In genomic region chr2:113277474-113278072, GRCh38 we compare ENCODE assay signal across 12 cellular contexts. TPM values are rescaled to one million over a fixed set of nuclear protein-coding genes. Genes with fewer than 3 reads are reported as not detected.
A peak's percentile ranks its signal among the peaks of the same experiment; 100 is the strongest.
DNase-seq lines count a peak whose midpoint lies in the region; ATAC-seq, FAIRE-seq and TF ChIP-seq lines count a peak whose summit lies in the region.
"Had no signal": no experiment of that assay in that cellular context is flagged by ENCODE, and none has a peak within 500 bp of the region (broad histone marks: within the 10 kb centered on the region; RNA-seq: fewer than 3 reads in every experiment).

No MANE protein-coding gene starts in this region.

- H3K9me1 ChIP-seq in K562 (ENCODE audit: control insufficient read depth, insufficient read depth, low read length), result no peaks in the 10 kb centered on the region

- POLR2A ChIA-PET in K562 (lab: Yijun Ruan, JAX), result interaction anchor here (1.2 kb wide), 1 partner anchor 10 kb away, joined by 4 read pairs; no protein-coding TSS in a partner anchor

- DNase-seq in heart left ventricle, result no peak
- no peak for DNase-seq in cardiac septum (ENCODE audit: low spot score)
- DNase-seq in K562 (ENCODE audit: extremely low read depth in 1 of 4, low spot score in 3 of 4), result no peak
- DNase-seq in kidney epithelial cell (ENCODE audit: low read depth), result no peak
- DNase-seq in Peyer's patch, result no peak
- DNase-seq: NCI-H1436; NK-92 treated with Interleukin-12 subunit alpha and Interleukin-12 subunit beta, amount 100 ng/mL, for 24 hours had no signal

- TF ChIP-seq RAD21 in K562 (CRISPR knock-in tag; conservative IDR thresholded peaks at IDR 0.05 in 1 of 2, IDR thresholded peaks at IDR 0.05 in 1 of 2), result no peak

- FAIRE-seq in K562 (lab: Jason Lieb, UNC), result no peak
- FAIRE-seq: pancreas had no signal

- intact Hi-C loops in heart left ventricle (cut with DNase I) (no loop called here), cardiac septum (cut with DNase I) (no loop called here), K562 (cut with micrococcal nuclease) (no loop called here)

- ATAC-seq in heart left ventricle (peak in 1 of 4 donors; percentile 41), K562 (no peak), HG02870 (IDR thresholded peaks at IDR 0.05; ENCODE audit: unreplicated experiment) (no peak), GM18873 (IDR thresholded peaks at IDR 0.05; ENCODE audit: low FRiP score, unreplicated experiment) (no peak)

- H3K4me1 ChIP-seq in heart left ventricle (peaks cover 0 to 28% (median 9%) of the 10 kb centered on the region in 12 donors), K562 (replicated peaks in 1 of 2; ENCODE audit: control insufficient read depth in 2 of 2, insufficient read depth in 2 of 2, low read length in 2 of 2) (peaks cover 0 to 12% of the 10 kb centered on the region in 2 experiments; a peak in 1 of 5 replicates), stomach smooth muscle (ENCODE audit: control insufficient read depth, insufficient read depth, low read length) (peaks cover 9% of the 10 kb centered on the region), Peyer's patch (peaks cover 0 to 1% (median under 1%) of the 10 kb centered on the region in 4 donors)

- BruUV-seq in K562 (replicated peaks; lab: Mats Ljungman, UMichigan), result no TSS peak

- in situ Hi-C loops in K562 (cut with MboI), result no loop called here

- H2AFZ ChIP-seq in K562 (ENCODE audit: low read depth, low read length), result no peak overlapping the region

- no peaks in the 10 kb centered on the region for H4K20me1 ChIP-seq in K562 (replicated peaks; ENCODE audit: control insufficient read depth, insufficient read depth, low read length)

- TF ChIP-seq CTCF in heart left ventricle (IDR thresholded peaks at IDR 0.05), result no peak
- no peak for TF ChIP-seq CTCF in K562 (IDR thresholded peaks at IDR 0.05 in 2 of 3, conservative IDR thresholded peaks at IDR 0.05 in 1 of 3; ENCODE audit: insufficient read depth in 2 of 3, low read depth in 1 of 3, low read length in 3 of 3)
- TF ChIP-seq CTCF in kidney epithelial cell (IDR thresholded peaks at IDR 0.05; ENCODE audit: insufficient read depth, low read length, poor library complexity, severe bottlenecking), result no peak
- TF ChIP-seq CTCF in Peyer's patch (IDR thresholded peaks at IDR 0.05), result no peak

- WGBS in heart left ventricle, 4 donors, result 0 to 2% (median 2%) methylated on average over 4 to 56 of the region's 56 CpGs
- WGBS in K562 (ENCODE audit: insufficient coverage, low coverage, missing lambda C conversion rate), result 30% methylated on average over 30 of the region's 56 CpGs

- H3K27ac ChIP-seq in heart left ventricle, result no peak overlapping the region
- H3K27ac ChIP-seq in K562 (ENCODE audit: extremely low read depth, low read depth, low read length), result no peak overlapping the region
- H3K27ac ChIP-seq in stomach smooth muscle (ENCODE audit: low read length), result no peak overlapping the region
- H3K27ac ChIP-seq in Peyer's patch, result no peak overlapping the region
- H3K27ac ChIP-seq: pancreas had no signal

- CTCF ChIA-PET in K562 (lab: Yijun Ruan, JAX; ENCODE audit: low intra/inter-chr PET ratio), result no interaction called here

- TF ChIP-seq POLR2A in heart left ventricle (IDR thresholded peaks at IDR 0.05), result no peak
- TF ChIP-seq POLR2A in K562 (conservative IDR thresholded peaks at IDR 0.05), result no peak
- no peak for TF ChIP-seq POLR2A in Peyer's patch (IDR thresholded peaks at IDR 0.05)

- no peaks in the 10 kb centered on the region for H3K79me2 ChIP-seq in K562 (ENCODE audit: control insufficient read depth, insufficient read depth, low read length)

- no peak for TF ChIP-seq EP300 in K562 (IDR thresholded peaks at IDR 0.05; ENCODE audit: low read length)

- H3K36me3 ChIP-seq in heart left ventricle, result no peaks in the 10 kb centered on the region
- H3K36me3 ChIP-seq in K562 (ENCODE audit: control insufficient read depth, insufficient read depth, low read length), result no peaks in the 10 kb centered on the region
- H3K36me3 ChIP-seq in kidney epithelial cell (ENCODE audit: control insufficient read depth, insufficient read depth, low read length), result peaks cover 2% of the 10 kb centered on the region
- no peaks in the 10 kb centered on the region for H3K36me3 ChIP-seq in stomach smooth muscle (ENCODE audit: control insufficient read depth in 2 of 2, insufficient read depth in 2 of 2, low read length in 2 of 2)
- no peaks in the 10 kb centered on the region for H3K36me3 ChIP-seq in Peyer's patch
- H3K36me3 ChIP-seq: pancreas had no signal

- no peak overlapping the region for H3K9ac ChIP-seq in K562 (ENCODE audit: insufficient read depth in 1 of 2, low read depth in 2 of 2, low read length in 2 of 2)
- no peak overlapping the region for H3K9ac ChIP-seq in stomach smooth muscle (ENCODE audit: low read length in 2 of 2)

- H3K27me3 ChIP-seq in heart left ventricle (peaks cover 27 to 72% (median 65%) of the 10 kb centered on the region in 9 donors), K562 (ENCODE audit: control insufficient read depth in 2 of 2, insufficient read depth in 2 of 2, low read length in 2 of 2) (peaks cover 36 to 46% of the 10 kb centered on the region in 2 experiments; a peak in 4 of 5 replicates), kidney epithelial cell (ENCODE audit: control insufficient read depth, insufficient read depth, low read length) (no peaks in the 10 kb centered on the region), stomach smooth muscle (ENCODE audit: control insufficient read depth in 1 of 2, insufficient read depth in 2 of 2, low read length in 2 of 2) (peaks cover 42 to 57% of the 10 kb centered on the region in 2 donors), Peyer's patch (peaks cover 0 to 5% of the 10 kb centered on the region in 2 donors)

- H3K4me3 ChIP-seq in heart left ventricle, result peak overlapping the region in 8 of 12 donors; percentile 7 to 30 (median 14)
- H3K4me3 ChIP-seq in K562, result no peak overlapping the region
- peak overlapping the region; percentile 82 for H3K4me3 ChIP-seq in kidney epithelial cell (ENCODE audit: low read depth, low read length)
- H3K4me3 ChIP-seq in stomach smooth muscle (ENCODE audit: low read length in 2 of 2), result peak overlapping the region; percentile 12 to 15
- H3K4me3 ChIP-seq in Peyer's patch, result no peak overlapping the region
- H3K4me3 ChIP-seq: pancreas had no signal

- no peaks in the 10 kb centered on the region for H3K9me3 ChIP-seq in heart left ventricle
- H3K9me3 ChIP-seq in K562 (replicated peaks; ENCODE audit: control insufficient read depth, insufficient read depth, low read depth, low read length), result no peaks in the 10 kb centered on the region
- no peaks in the 10 kb centered on the region for H3K9me3 ChIP-seq in stomach smooth muscle (ENCODE audit: control insufficient read depth in 2 of 2, low read length in 2 of 2)
- no peaks in the 10 kb centered on the region for H3K9me3 ChIP-seq in Peyer's patch
- H3K9me3 ChIP-seq: pancreas had no signal

- H3K4me2 ChIP-seq in K562 (ENCODE audit: insufficient read depth, low read length), result no peak overlapping the region

TF ChIP-seq in K562, 482 proteins besides CTCF, POLR2A, EP300 and RAD21:
- TF ChIP-seq POLR2G (IDR thresholded peaks at IDR 0.05; ENCODE audit: low read depth, low read length) (peak; percentile 51), RCOR1 (IDR thresholded peaks at IDR 0.05; ENCODE audit: borderline replicate concordance in 1 of 2, low read depth in 2 of 2, low read length in 2 of 2) (no peak)

RNA-seq across cellular contexts. Expression of gene PAX8, which starts 1.1 kb away (rescaled TPM):
- total RNA-seq in heart left ventricle (1 to 10 TPM in 2 of 9 donors, under 1 TPM in 4, not detected in 3; 0.44 to 2.3 (median 0.65) TPM), cardiac septum (0.35 TPM), K562 (2014; rRNA removed) (1.1 and 1.7 TPM in 2 replicates), K562 (2014; rRNA removed; fragmentation: Illumina TruSeq; extraction: Trizol) (0.38 and 0.40 TPM in 2 replicates), K562 (2015; rRNA removed; fragmentation: Illumina TruSeq; extraction: Trizol) (0.51 and 0.60 TPM in 2 replicates), K562 (2021) (1.3 and 2.1 TPM in 2 replicates), kidney epithelial cell (118 and 142 TPM in 2 replicates), Peyer's patch (10 to 100 TPM in 3 of 4 donors, 1 to 10 TPM in 1; 3.3 to 22.1 (median 14.2) TPM)
- polyA plus RNA-seq in heart left ventricle (under 1 TPM in 1 of 2 donors, not detected in 1; 0.53 TPM), K562 (2011; rRNA removed) (0.47 and 0.83 TPM in 2 replicates), K562 (2014; fragmentation: Illumina TruSeq; extraction: Trizol) (1.1 and 1.6 TPM in 2 replicates), K562 (2014; fragmentation: Nextera tagmentation; extraction: Ambion mirVana) (under 1 TPM; 0.13 to 0.34 TPM), K562 (2014; rRNA removed) (0.78 and 1.3 TPM in 2 replicates)
- 0.79 and 1.4 TPM in 2 replicates for total RNA-seq in K562 (2011; cell fraction: chromatin; rRNA removed; ENCODE audit: low replicate concordance)
- 0.66 and 0.83 TPM in 2 replicates for total RNA-seq in K562 (2011; cell fraction: nucleolus; rRNA removed)
- total RNA-seq in K562 (2011; cell fraction: nucleoplasm; rRNA removed), result 0.51 and 2.8 TPM in 2 replicates
- polyA plus RNA-seq in K562 (2011; cell fraction: cytosol; rRNA removed), result 1.0 TPM in 2 replicates
- 0.58 and 1.2 TPM in 2 replicates for polyA plus RNA-seq in K562 (2011; cell fraction: nucleus; rRNA removed)
- polyA plus RNA-seq in K562 (2012), result 10.1 and 10.3 TPM in 2 replicates
- 0.46 and 0.81 TPM in 2 replicates for polyA minus RNA-seq in K562 (2011; rRNA and poly(A)+ RNA removed)
- polyA minus RNA-seq in K562 (2011; cell fraction: cytosol; rRNA and poly(A)+ RNA removed), result 0.95 and 1.2 TPM in 2 replicates
- polyA minus RNA-seq in K562 (2011; cell fraction: nucleus; rRNA and poly(A)+ RNA removed), result 0.67 and 0.89 TPM in 2 replicates
- total RNA-seq: temporal lobe had no signal

Comparison
In these comparisons a context has a peak if more than half of its experiments do, and no peak if none do; other contexts are left out.
1. H3K4me3 ChIP-seq: peak in heart left ventricle (8 of 12), kidney epithelial cell (single experiment) and stomach smooth muscle (2 of 2); none in K562 (single experiment) and Peyer's patch (0 of 4).